1 cellular context compared by ENCODE assay signal in genomic region chr2:43995733-43996533, GRCh38.
TF ChIP-seq lines count a peak whose summit lies in the region.

Gene LRPPRC (minus strand): TSS chr2:43995989. CDS start chr2:43995947, 42 bp downstream.

TF ChIP-seq in K562, 482 proteins besides CTCF, POLR2A, EP300 and RAD21 (continued from another document and continues in another):
- TF ChIP-seq NKRF (IDR thresholded peaks at IDR 0.05; ENCODE audit: borderline replicate concordance) (peak; percentile 70), POLR2AphosphoS5 (IDR thresholded peaks at IDR 0.05; ENCODE audit: control insufficient read depth, insufficient read depth, low read depth, low read length) (peak; percentile 56), ZNF431 (CRISPR knock-in tag; IDR thresholded peaks at IDR 0.05) (peak; percentile 57; the same call in 1 of the 2 replicates), NR3C1 (CRISPR knock-in tag; IDR thresholded peaks at IDR 0.05) (peak; percentile 95), SIX5 (IDR thresholded peaks at IDR 0.05; ENCODE audit: borderline replicate concordance in 1 of 2, insufficient read depth in 1 of 2, low read depth in 1 of 2, low read length in 2 of 2) (peak; percentile 42 to 49; a peak in 3 of 4 replicates), ARNT (IDR thresholded peaks at IDR 0.05) (peak in 1 of 2 experiments; percentile 79; a peak in 3 of 4 replicates), HDAC3 (IDR thresholded peaks at IDR 0.05; ENCODE audit: borderline replicate concordance, partially characterized antibody) (peak; percentile 11), ZNF280B (CRISPR knock-in tag; IDR thresholded peaks at IDR 0.05) (no peak), ZBTB43 (CRISPR knock-in tag; IDR thresholded peaks at IDR 0.05) (0 out of 2 replicates have a peak, but pooled peaks have one; percentile 42), TFAP4 (CRISPR knock-in tag; IDR thresholded peaks at IDR 0.05; ENCODE audit: borderline replicate concordance) (peak; percentile 69; the same call in 1 of the 2 replicates), RAD51 (IDR thresholded peaks at IDR 0.05; ENCODE audit: borderline replicate concordance, low read depth) (peak; percentile 85), SMARCC2 (IDR thresholded peaks at IDR 0.05; ENCODE audit: low read depth) (no peak), USF1 (CRISPR knock-in tag; IDR thresholded peaks at IDR 0.05) (peak; percentile 92), DMBX1 (CRISPR knock-in tag; IDR thresholded peaks at IDR 0.05; ENCODE audit: borderline replicate concordance) (no peak; the same call in none of the 2 replicates), RBM17 (IDR thresholded peaks at IDR 0.05; ENCODE audit: borderline replicate concordance, low read depth, low read length) (no peak), PPARD (CRISPR knock-in tag; IDR thresholded peaks at IDR 0.05) (no peak), SUPT5H (IDR thresholded peaks at IDR 0.05) (peak; percentile 88), ZNF511 (CRISPR knock-in tag; IDR thresholded peaks at IDR 0.05) (peak; percentile 49), CEBPB (tag; IDR thresholded peaks at IDR 0.05) (no peak), CHD7 (IDR thresholded peaks at IDR 0.05; ENCODE audit: low read depth, low read length) (no peak), MYC (IDR thresholded peaks at IDR 0.05; ENCODE audit: low read depth, low read length) (peak; percentile 96), MYC (CRISPR knock-in tag; IDR thresholded peaks at IDR 0.05; ENCODE audit: borderline replicate concordance, low read depth) (peak; percentile 59; the same call in 1 of the 2 replicates), JUND (IDR thresholded peaks at IDR 0.05; ENCODE audit: borderline replicate concordance, low read depth, low read length) (peak; percentile 94), JUND (tag; IDR thresholded peaks at IDR 0.05; ENCODE audit: borderline replicate concordance, low read depth, low read length) (no peak; the same call in 2 of the 3 replicates), ZNF592 (IDR thresholded peaks at IDR 0.05) (peak; percentile 20; the same call in 1 of the 2 replicates), NEUROD1 (IDR thresholded peaks at IDR 0.05; ENCODE audit: borderline replicate concordance, low read depth, low read length, partially characterized antibody) (peak; percentile 76)
